Comparison of ENCODE assay signal across 9 cellular contexts in genomic region chr2:37655442-37655841, GRCh38. TPM values are rescaled to one million over a fixed set of nuclear protein-coding genes. Genes with fewer than 3 reads are reported as not detected.
DNase-seq lines count a peak whose midpoint lies in the region; ATAC-seq and TF ChIP-seq lines count a peak whose summit lies in the region.
"Had no signal": no experiment of that assay in that cellular context is flagged by ENCODE, and none has a peak within 500 bp of the region (broad histone marks: within the 10 kb centered on the region; RNA-seq: fewer than 3 reads in every experiment).

No MANE protein-coding gene starts in this region.

- H3K9me3 ChIP-seq in Peyer's patch (no peaks in the 10 kb centered on the region), skeletal muscle satellite cell (replicated peaks; ENCODE audit: low read length) (no peaks in the 10 kb centered on the region), SJCRH30 (replicated peaks) (no peaks in the 10 kb centered on the region)

- DNase-seq in T-helper 1 cell (no peak), Peyer's patch (no peak), DMS53 (lab: John Stamatoyannopoulos, UW) (no peak), SJCRH30 (no peak)
- DNase-seq: aorta had no signal

- no peak for TF ChIP-seq POLR2A in Peyer's patch (IDR thresholded peaks at IDR 0.05)

- H3K4me1 ChIP-seq in Peyer's patch (peaks cover 0 to 31% (median 17%) of the 10 kb centered on the region in 4 donors), skeletal muscle satellite cell (ENCODE audit: control insufficient read depth, insufficient read depth, low read length) (peaks cover 96% of the 10 kb centered on the region), SJCRH30 (peaks cover 58% of the 10 kb centered on the region)

- H3K27me3 ChIP-seq in Peyer's patch (no peaks in the 10 kb centered on the region), skeletal muscle satellite cell (ENCODE audit: control insufficient read depth, insufficient read depth, low read length) (no peaks in the 10 kb centered on the region), SJCRH30 (no peaks in the 10 kb centered on the region)

- no peak overlapping the region for H3K4me3 Mint-ChIP-seq in T-helper 1 cell treated with Interleukin-12 subunit alpha and Interleukin-12 subunit beta and Interleukin-4 antibody, amounts not matched to agents 30 μg/mL and 1 μg/mL, for 36 hours

- H3K4me3 ChIP-seq in Peyer's patch, result no peak overlapping the region
- H3K4me3 ChIP-seq in skeletal muscle satellite cell (ENCODE audit: low read length), result peak overlapping the region; percentile 20
- no peak overlapping the region for H3K4me3 ChIP-seq in SJCRH30

- H3K27ac ChIP-seq in Peyer's patch (peak overlapping the region; percentile 49 to 74 (median 58)), SJCRH30 (no peak overlapping the region)

- peaks cover 11% of the 10 kb centered on the region for H3K36me3 Mint-ChIP-seq in T-helper 1 cell treated with Interleukin-12 subunit alpha and Interleukin-12 subunit beta and Interleukin-4 antibody, amounts not matched to agents 30 μg/mL and 1 μg/mL, for 36 hours (ENCODE audit: low read depth)

- H3K27ac Mint-ChIP-seq in T-helper 1 cell treated with Interleukin-12 subunit alpha and Interleukin-12 subunit beta and Interleukin-4 antibody, amounts not matched to agents 30 μg/mL and 1 μg/mL, for 36 hours, result peak overlapping the region; percentile 27

- H3K9ac ChIP-seq in skeletal muscle satellite cell (ENCODE audit: low read depth, low read length), result peak overlapping the region; percentile 32

- no peaks in the 10 kb centered on the region for H3K27me3 Mint-ChIP-seq in T-helper 1 cell treated with Interleukin-12 subunit alpha and Interleukin-12 subunit beta and Interleukin-4 antibody, amounts not matched to agents 30 μg/mL and 1 μg/mL, for 36 hours (ENCODE audit: low read depth)

- peaks cover 51% of the 10 kb centered on the region for H3K4me1 Mint-ChIP-seq in T-helper 1 cell treated with Interleukin-12 subunit alpha and Interleukin-12 subunit beta and Interleukin-4 antibody, amounts not matched to agents 30 μg/mL and 1 μg/mL, for 36 hours (ENCODE audit: low read depth)

- peak overlapping the region; percentile 67 for H3K4me2 ChIP-seq in skeletal muscle satellite cell (ENCODE audit: low read length)

- H3K9me3 Mint-ChIP-seq in T-helper 1 cell treated with Interleukin-12 subunit alpha and Interleukin-12 subunit beta and Interleukin-4 antibody, amounts not matched to agents 30 μg/mL and 1 μg/mL, for 36 hours, result no peaks in the 10 kb centered on the region

- TF ChIP-seq CTCF in Peyer's patch (IDR thresholded peaks at IDR 0.05), result no peak

- H3K36me3 ChIP-seq in Peyer's patch (no peaks in the 10 kb centered on the region), skeletal muscle satellite cell (ENCODE audit: insufficient read depth, low read length) (peaks cover 91% of the 10 kb centered on the region), SJCRH30 (peaks cover 86% of the 10 kb centered on the region)

- ATAC-seq in esophagus mucosa (peak; percentile 30), HG03457 (IDR thresholded peaks at IDR 0.05; ENCODE audit: unreplicated experiment) (no peak)

RNA-seq across cellular contexts. Expression of gene CDC42EP3, which starts 16.0 kb away (rescaled TPM):
- total RNA-seq in Peyer's patch, result 1 to 10 TPM; 7.0 to 9.5 (median 7.6) TPM
- 5.9 TPM for total RNA-seq in esophagus mucosa
- total RNA-seq in skeletal muscle satellite cell (2012; rRNA removed), result 4.6 and 14.9 TPM in 2 replicates
- 176 and 177 TPM in 2 replicates for total RNA-seq in SJCRH30 (2014; rRNA removed; shearing (Covaris generic))

Comparison
In these comparisons a context has a peak if more than half of its experiments do, and no peak if none do; other contexts are left out.
1. RNA of gene CDC42EP3, which starts 16.0 kb away (total RNA-seq): 176 to 177 TPM in SJCRH30; 7.0 to 9.5 TPM in Peyer's patch and 5.9 TPM in esophagus mucosa (single experiment); every median in the first group is over 10 times any median in the second.